In genomic region chr18:63085611-63086010, GRCh38 we compare ENCODE assay signal across 1 cellular context.
TF ChIP-seq lines count a peak whose summit lies in the region.

No MANE protein-coding gene starts in this region.

TF ChIP-seq in H1, 55 proteins besides CTCF, POLR2A, EP300 and RAD21:
- TF ChIP-seq KDM4A (IDR thresholded peaks at IDR 0.05; ENCODE audit: low read depth, low read length, severe bottlenecking) (no peak), EZH2 (IDR thresholded peaks at IDR 0.05; ENCODE audit: low read depth, low read length, severe bottlenecking) (no peak), YY1 (IDR thresholded peaks at IDR 0.05; ENCODE audit: low read depth, low read length) (no peak), JUND (IDR thresholded peaks at IDR 0.05; ENCODE audit: low read length) (no peak), CREB1 (IDR thresholded peaks at IDR 0.05) (no peak), TAF7 (optimal IDR thresholded peaks at IDR 0.05; ENCODE audit: borderline replicate concordance, low read depth, low read length) (no peak), BRCA1 (IDR thresholded peaks at IDR 0.05; ENCODE audit: low read depth, low read length) (no peak), EGR1 (IDR thresholded peaks at IDR 0.05; ENCODE audit: borderline replicate concordance, low read depth, low read length) (no peak), FOSL1 (IDR thresholded peaks at IDR 0.05; ENCODE audit: insufficient read depth, low read depth, low read length) (no peak), SP2 (IDR thresholded peaks at IDR 0.05; ENCODE audit: low read length) (no peak), NANOG (IDR thresholded peaks at IDR 0.05; ENCODE audit: insufficient read depth, low read depth, low read length, poor library complexity, severe bottlenecking) (no peak), SIX5 (IDR thresholded peaks at IDR 0.05; ENCODE audit: low read depth, low read length) (no peak), POLR2AphosphoS5 (IDR thresholded peaks at IDR 0.05; ENCODE audit: low read depth, low read length) (no peak), KDM1A (IDR thresholded peaks at IDR 0.05; ENCODE audit: borderline replicate concordance, low read length) (no peak), ATF2 (IDR thresholded peaks at IDR 0.05; ENCODE audit: low read length) (no peak), NRF1 (IDR thresholded peaks at IDR 0.05; ENCODE audit: low read depth, low read length) (no peak), HDAC2 (IDR thresholded peaks at IDR 0.05; ENCODE audit: borderline replicate concordance in 1 of 2, low read depth in 2 of 2, low read length in 2 of 2) (no peak)
- TF ChIP-seq, protein P1, sequence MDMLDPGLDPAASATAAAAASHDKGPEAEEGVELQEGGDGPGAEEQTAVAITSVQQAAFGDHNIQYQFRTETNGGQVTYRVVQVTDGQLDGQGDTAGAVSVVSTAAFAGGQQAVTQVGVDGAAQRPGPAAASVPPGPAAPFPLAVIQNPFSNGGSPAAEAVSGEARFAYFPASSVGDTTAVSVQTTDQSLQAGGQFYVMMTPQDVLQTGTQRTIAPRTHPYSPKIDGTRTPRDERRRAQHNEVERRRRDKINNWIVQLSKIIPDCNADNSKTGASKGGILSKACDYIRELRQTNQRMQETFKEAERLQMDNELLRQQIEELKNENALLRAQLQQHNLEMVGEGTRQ (IDR thresholded peaks at IDR 0.05; ENCODE audit: low read length) = no peak
